In genomic region chr14:24399981-24400718, GRCh38 we compare ENCODE assay signal across 1 cellular context.
TF ChIP-seq lines count a peak whose summit lies in the region.

No MANE protein-coding gene starts in this region.

TF ChIP-seq in HepG2, 621 proteins besides CTCF, POLR2A, EP300 and RAD21 (continues in another document):
- TF ChIP-seq NFE2L2 (IDR thresholded peaks at IDR 0.05; ENCODE audit: low read length): no peak
- peak; percentile 40; the same call in 1 of the 2 replicates for TF ChIP-seq UBTF (CRISPR knock-in tag; IDR thresholded peaks at IDR 0.05)
- TF ChIP-seq ZNF773 (CRISPR knock-in tag; IDR thresholded peaks at IDR 0.05; ENCODE audit: borderline replicate concordance): no peak
- TF ChIP-seq SP4 (CRISPR knock-in tag; IDR thresholded peaks at IDR 0.05): peak; percentile 38; the same call in 1 of the 2 replicates
- peak; percentile 73; the same call in 1 of the 2 replicates for TF ChIP-seq SNAPC2 (CRISPR knock-in tag; IDR thresholded peaks at IDR 0.05)
- peak; percentile 52; the same call in 1 of the 2 replicates for TF ChIP-seq ZFX (CRISPR knock-in tag; IDR thresholded peaks at IDR 0.05; ENCODE audit: low read depth)
- no peak for TF ChIP-seq SKIL (CRISPR knock-in tag; IDR thresholded peaks at IDR 0.05; ENCODE audit: borderline replicate concordance)
- TF ChIP-seq ZNF605 (CRISPR knock-in tag; IDR thresholded peaks at IDR 0.05): 0 out of 2 replicates have a peak, but pooled peaks have one; percentile 21
- TF ChIP-seq THAP7 (CRISPR knock-in tag; IDR thresholded peaks at IDR 0.05): no peak
- TF ChIP-seq ZKSCAN1 (IDR thresholded peaks at IDR 0.05; ENCODE audit: low read length): no peak
- no peak for TF ChIP-seq ZBTB7A (CRISPR knock-in tag; IDR thresholded peaks at IDR 0.05)
- TF ChIP-seq DMTF1 (CRISPR knock-in tag; IDR thresholded peaks at IDR 0.05): no peak
- TF ChIP-seq ZBTB4 (CRISPR knock-in tag; IDR thresholded peaks at IDR 0.05; ENCODE audit: borderline replicate concordance): no peak
- TF ChIP-seq REXO4 (CRISPR knock-in tag; IDR thresholded peaks at IDR 0.05; ENCODE audit: borderline replicate concordance): no peak
- TF ChIP-seq ZXDC (CRISPR knock-in tag; IDR thresholded peaks at IDR 0.05): 0 out of 2 replicates have a peak, but pooled peaks have one; percentile 23
- TF ChIP-seq CEBPB (IDR thresholded peaks at IDR 0.05; ENCODE audit: borderline replicate concordance, low read depth, low read length): peak; percentile 11; the same call in 1 of the 2 replicates
- TF ChIP-seq ZNF704 (CRISPR knock-in tag; IDR thresholded peaks at IDR 0.05; ENCODE audit: borderline replicate concordance): peak; percentile 31; the same call in 1 of the 2 replicates
- 0 out of 2 replicates have a peak, but pooled peaks have one; percentile 20 for TF ChIP-seq ZNF430 (CRISPR knock-in tag; IDR thresholded peaks at IDR 0.05)
- TF ChIP-seq SMC3 (IDR thresholded peaks at IDR 0.05; ENCODE audit: low read length): no peak
- peak; percentile 47; the same call in 1 of the 2 replicates for TF ChIP-seq NCOR1 (IDR thresholded peaks at IDR 0.05; ENCODE audit: borderline replicate concordance, low read length)
- TF ChIP-seq AGO1 (IDR thresholded peaks at IDR 0.05; ENCODE audit: low read depth, low read length, poor library complexity, severe bottlenecking): no peak
- TF ChIP-seq AHDC1 (CRISPR knock-in tag; IDR thresholded peaks at IDR 0.05; ENCODE audit: borderline replicate concordance): 0 out of 2 replicates have a peak, but pooled peaks have one; percentile 20
- peak; percentile 28; the same call in 1 of the 2 replicates for TF ChIP-seq HDAC1 (CRISPR knock-in tag; IDR thresholded peaks at IDR 0.05)
- TF ChIP-seq MTERF4 (CRISPR knock-in tag; IDR thresholded peaks at IDR 0.05): peak; percentile 65; the same call in 1 of the 2 replicates
- peak; percentile 83 for TF ChIP-seq MAFF (IDR thresholded peaks at IDR 0.05; ENCODE audit: low read depth, low read length)
- TF ChIP-seq FOXP1 (IDR thresholded peaks at IDR 0.05): no peak
- no peak for TF ChIP-seq FOXP1 (CRISPR knock-in tag; IDR thresholded peaks at IDR 0.05)
- TF ChIP-seq MXI1 (IDR thresholded peaks at IDR 0.05; ENCODE audit: borderline replicate concordance, low read depth, low read length): no peak
- no peak for TF ChIP-seq ZNF703 (CRISPR knock-in tag; IDR thresholded peaks at IDR 0.05; ENCODE audit: borderline replicate concordance)
- no peak for TF ChIP-seq SRY (CRISPR knock-in tag; IDR thresholded peaks at IDR 0.05)
- TF ChIP-seq WIZ (CRISPR knock-in tag; IDR thresholded peaks at IDR 0.05): 0 out of 2 replicates have a peak, but pooled peaks have one; percentile 25
- TF ChIP-seq DNMT3B (CRISPR knock-in tag; conservative IDR thresholded peaks at IDR 0.05): no peak
- no peak for TF ChIP-seq CENPBD1 (CRISPR knock-in tag; IDR thresholded peaks at IDR 0.05; ENCODE audit: borderline replicate concordance, low read depth)
- TF ChIP-seq REL (CRISPR knock-in tag; conservative IDR thresholded peaks at IDR 0.05): no peak
- no peak for TF ChIP-seq ZKSCAN8 (CRISPR knock-in tag; IDR thresholded peaks at IDR 0.05; ENCODE audit: borderline replicate concordance)
